1 cellular context compared by ENCODE assay signal in the genomic region with DNA sequence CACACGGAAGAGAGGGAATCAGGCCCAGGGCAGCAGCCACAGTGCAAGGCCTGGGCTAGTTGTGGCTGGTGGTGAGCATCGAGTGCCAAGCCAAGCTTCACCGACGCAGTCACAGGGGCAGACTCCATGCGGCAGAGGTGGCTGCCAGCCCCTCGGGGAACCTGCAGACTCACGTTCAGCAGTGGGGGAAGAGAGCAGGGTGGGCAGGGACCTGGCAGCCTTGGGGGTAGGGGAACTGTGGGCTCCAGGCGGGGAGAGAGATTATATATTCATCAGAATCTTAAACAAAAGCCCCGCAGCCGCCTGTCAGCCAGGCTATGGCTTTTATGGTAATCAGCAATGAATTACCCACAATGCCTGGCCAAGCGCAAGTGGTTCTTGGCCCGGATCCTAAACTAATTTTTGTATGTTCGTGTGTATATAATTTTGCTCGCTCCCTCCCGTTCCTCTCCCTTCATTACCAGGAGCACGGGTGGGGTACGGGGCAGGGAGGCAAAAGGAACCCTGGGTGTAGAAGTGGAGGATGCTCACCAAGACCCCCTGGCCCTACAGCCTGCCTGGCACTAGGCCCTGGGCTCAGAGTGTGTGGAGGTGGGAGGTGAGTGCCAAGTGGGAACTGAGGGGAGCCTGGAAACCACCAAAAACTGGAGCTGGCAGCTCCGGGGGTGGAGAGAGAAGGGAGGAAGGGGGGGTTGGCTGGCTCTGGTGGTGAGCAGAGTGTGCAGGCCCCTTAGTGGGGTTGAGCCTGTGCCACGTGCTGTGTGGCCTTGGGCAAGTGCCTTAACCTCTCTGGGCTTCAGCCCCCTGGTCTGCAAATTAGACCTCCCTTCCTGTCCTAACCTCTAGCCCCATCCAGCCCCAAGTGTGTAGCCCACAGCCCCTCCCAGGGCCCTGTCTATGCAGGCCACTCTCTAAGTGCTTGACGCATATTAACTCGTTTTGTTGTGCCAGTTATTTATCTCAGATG.
TF ChIP-seq lines count a peak whose summit lies in the region.

No MANE protein-coding gene starts in this region.

TF ChIP-seq in K562, 482 proteins besides CTCF, POLR2A, EP300 and RAD21 (continued from another document and continues in another):
- TF ChIP-seq, protein P1, sequence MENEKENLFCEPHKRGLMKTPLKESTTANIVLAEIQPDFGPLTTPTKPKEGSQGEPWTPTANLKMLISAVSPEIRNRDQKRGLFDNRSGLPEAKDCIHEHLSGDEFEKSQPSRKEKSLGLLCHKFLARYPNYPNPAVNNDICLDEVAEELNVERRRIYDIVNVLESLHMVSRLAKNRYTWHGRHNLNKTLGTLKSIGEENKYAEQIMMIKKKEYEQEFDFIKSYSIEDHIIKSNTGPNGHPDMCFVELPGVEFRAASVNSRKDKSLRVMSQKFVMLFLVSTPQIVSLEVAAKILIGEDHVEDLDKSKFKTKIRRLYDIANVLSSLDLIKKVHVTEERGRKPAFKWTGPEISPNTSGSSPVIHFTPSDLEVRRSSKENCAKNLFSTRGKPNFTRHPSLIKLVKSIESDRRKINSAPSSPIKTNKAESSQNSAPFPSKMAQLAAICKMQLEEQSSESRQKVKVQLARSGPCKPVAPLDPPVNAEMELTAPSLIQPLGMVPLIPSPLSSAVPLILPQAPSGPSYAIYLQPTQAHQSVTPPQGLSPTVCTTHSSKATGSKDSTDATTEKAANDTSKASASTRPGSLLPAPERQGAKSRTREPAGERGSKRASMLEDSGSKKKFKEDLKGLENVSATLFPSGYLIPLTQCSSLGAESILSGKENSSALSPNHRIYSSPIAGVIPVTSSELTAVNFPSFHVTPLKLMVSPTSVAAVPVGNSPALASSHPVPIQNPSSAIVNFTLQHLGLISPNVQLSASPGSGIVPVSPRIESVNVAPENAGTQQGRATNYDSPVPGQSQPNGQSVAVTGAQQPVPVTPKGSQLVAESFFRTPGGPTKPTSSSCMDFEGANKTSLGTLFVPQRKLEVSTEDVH (IDR thresholded peaks at IDR 0.05; ENCODE audit: low read depth, partially characterized antibody), result no peak
- TF ChIP-seq ZKSCAN3 (CRISPR knock-in tag; IDR thresholded peaks at IDR 0.05) (no peak), STAT5A (IDR thresholded peaks at IDR 0.05; ENCODE audit: borderline replicate concordance, low read length) (0 out of 2 replicates have a peak, but pooled peaks have one; percentile 20), PML (IDR thresholded peaks at IDR 0.05; ENCODE audit: low read length) (peak; percentile 99), ZNF41 (CRISPR knock-in tag; conservative IDR thresholded peaks at IDR 0.05) (no peak), TAF1 (IDR thresholded peaks at IDR 0.05; ENCODE audit: control insufficient read depth, extremely low read depth, insufficient read depth, low read length, severe bottlenecking) (no peak), ZNF212 (CRISPR knock-in tag; IDR thresholded peaks at IDR 0.05) (no peak), MTF1 (CRISPR knock-in tag; IDR thresholded peaks at IDR 0.05; ENCODE audit: borderline replicate concordance) (no peak), PHTF2 (CRISPR knock-in tag; IDR thresholded peaks at IDR 0.05) (no peak), SMAD1 (IDR thresholded peaks at IDR 0.05; ENCODE audit: low read depth, low read length, partially characterized antibody) (peak; percentile 72), NRF1 (conservative IDR thresholded peaks at IDR 0.05 in 1 of 2, IDR thresholded peaks at IDR 0.05 in 1 of 2) (no peak), NR2C2 (CRISPR knock-in tag; IDR thresholded peaks at IDR 0.05) (no peak), NR2C2 (tag; IDR thresholded peaks at IDR 0.05) (no peak)
- TF ChIP-seq, protein P2, sequence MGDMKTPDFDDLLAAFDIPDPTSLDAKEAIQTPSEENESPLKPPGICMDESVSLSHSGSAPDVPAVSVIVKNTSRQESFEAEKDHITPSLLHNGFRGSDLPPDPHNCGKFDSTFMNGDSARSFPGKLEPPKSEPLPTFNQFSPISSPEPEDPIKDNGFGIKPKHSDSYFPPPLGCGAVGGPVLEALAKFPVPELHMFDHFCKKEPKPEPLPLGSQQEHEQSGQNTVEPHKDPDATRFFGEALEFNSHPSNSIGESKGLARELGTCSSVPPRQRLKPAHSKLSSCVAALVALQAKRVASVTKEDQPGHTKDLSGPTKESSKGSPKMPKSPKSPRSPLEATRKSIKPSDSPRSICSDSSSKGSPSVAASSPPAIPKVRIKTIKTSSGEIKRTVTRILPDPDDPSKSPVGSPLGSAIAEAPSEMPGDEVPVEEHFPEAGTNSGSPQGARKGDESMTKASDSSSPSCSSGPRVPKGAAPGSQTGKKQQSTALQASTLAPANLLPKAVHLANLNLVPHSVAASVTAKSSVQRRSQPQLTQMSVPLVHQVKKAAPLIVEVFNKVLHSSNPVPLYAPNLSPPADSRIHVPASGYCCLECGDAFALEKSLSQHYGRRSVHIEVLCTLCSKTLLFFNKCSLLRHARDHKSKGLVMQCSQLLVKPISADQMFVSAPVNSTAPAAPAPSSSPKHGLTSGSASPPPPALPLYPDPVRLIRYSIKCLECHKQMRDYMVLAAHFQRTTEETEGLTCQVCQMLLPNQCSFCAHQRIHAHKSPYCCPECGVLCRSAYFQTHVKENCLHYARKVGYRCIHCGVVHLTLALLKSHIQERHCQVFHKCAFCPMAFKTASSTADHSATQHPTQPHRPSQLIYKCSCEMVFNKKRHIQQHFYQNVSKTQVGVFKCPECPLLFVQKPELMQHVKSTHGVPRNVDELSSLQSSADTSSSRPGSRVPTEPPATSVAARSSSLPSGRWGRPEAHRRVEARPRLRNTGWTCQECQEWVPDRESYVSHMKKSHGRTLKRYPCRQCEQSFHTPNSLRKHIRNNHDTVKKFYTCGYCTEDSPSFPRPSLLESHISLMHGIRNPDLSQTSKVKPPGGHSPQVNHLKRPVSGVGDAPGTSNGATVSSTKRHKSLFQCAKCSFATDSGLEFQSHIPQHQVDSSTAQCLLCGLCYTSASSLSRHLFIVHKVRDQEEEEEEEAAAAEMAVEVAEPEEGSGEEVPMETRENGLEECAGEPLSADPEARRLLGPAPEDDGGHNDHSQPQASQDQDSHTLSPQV (IDR thresholded peaks at IDR 0.05), result no peak
- TF ChIP-seq, protein P3, sequence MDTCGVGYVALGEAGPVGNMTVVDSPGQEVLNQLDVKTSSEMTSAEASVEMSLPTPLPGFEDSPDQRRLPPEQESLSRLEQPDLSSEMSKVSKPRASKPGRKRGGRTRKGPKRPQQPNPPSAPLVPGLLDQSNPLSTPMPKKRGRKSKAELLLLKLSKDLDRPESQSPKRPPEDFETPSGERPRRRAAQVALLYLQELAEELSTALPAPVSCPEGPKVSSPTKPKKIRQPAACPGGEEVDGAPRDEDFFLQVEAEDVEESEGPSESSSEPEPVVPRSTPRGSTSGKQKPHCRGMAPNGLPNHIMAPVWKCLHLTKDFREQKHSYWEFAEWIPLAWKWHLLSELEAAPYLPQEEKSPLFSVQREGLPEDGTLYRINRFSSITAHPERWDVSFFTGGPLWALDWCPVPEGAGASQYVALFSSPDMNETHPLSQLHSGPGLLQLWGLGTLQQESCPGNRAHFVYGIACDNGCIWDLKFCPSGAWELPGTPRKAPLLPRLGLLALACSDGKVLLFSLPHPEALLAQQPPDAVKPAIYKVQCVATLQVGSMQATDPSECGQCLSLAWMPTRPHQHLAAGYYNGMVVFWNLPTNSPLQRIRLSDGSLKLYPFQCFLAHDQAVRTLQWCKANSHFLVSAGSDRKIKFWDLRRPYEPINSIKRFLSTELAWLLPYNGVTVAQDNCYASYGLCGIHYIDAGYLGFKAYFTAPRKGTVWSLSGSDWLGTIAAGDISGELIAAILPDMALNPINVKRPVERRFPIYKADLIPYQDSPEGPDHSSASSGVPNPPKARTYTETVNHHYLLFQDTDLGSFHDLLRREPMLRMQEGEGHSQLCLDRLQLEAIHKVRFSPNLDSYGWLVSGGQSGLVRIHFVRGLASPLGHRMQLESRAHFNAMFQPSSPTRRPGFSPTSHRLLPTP (IDR thresholded peaks at IDR 0.05; ENCODE audit: borderline replicate concordance, extremely low read depth, insufficient read length), result no peak
- TF ChIP-seq, protein P4, sequence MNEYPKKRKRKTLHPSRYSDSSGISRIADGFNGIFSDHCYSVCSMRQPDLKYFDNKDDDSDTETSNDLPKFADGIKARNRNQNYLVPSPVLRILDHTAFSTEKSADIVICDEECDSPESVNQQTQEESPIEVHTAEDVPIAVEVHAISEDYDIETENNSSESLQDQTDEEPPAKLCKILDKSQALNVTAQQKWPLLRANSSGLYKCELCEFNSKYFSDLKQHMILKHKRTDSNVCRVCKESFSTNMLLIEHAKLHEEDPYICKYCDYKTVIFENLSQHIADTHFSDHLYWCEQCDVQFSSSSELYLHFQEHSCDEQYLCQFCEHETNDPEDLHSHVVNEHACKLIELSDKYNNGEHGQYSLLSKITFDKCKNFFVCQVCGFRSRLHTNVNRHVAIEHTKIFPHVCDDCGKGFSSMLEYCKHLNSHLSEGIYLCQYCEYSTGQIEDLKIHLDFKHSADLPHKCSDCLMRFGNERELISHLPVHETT (CRISPR knock-in tag; conservative IDR thresholded peaks at IDR 0.05 in 1 of 2, IDR thresholded peaks at IDR 0.05 in 1 of 2), result no peak
- TF ChIP-seq, protein P5, sequence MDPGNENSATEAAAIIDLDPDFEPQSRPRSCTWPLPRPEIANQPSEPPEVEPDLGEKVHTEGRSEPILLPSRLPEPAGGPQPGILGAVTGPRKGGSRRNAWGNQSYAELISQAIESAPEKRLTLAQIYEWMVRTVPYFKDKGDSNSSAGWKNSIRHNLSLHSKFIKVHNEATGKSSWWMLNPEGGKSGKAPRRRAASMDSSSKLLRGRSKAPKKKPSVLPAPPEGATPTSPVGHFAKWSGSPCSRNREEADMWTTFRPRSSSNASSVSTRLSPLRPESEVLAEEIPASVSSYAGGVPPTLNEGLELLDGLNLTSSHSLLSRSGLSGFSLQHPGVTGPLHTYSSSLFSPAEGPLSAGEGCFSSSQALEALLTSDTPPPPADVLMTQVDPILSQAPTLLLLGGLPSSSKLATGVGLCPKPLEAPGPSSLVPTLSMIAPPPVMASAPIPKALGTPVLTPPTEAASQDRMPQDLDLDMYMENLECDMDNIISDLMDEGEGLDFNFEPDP (CRISPR knock-in tag; IDR thresholded peaks at IDR 0.05), result peak; percentile 88; the same call in 1 of the 2 replicates
- TF ChIP-seq, protein P6, sequence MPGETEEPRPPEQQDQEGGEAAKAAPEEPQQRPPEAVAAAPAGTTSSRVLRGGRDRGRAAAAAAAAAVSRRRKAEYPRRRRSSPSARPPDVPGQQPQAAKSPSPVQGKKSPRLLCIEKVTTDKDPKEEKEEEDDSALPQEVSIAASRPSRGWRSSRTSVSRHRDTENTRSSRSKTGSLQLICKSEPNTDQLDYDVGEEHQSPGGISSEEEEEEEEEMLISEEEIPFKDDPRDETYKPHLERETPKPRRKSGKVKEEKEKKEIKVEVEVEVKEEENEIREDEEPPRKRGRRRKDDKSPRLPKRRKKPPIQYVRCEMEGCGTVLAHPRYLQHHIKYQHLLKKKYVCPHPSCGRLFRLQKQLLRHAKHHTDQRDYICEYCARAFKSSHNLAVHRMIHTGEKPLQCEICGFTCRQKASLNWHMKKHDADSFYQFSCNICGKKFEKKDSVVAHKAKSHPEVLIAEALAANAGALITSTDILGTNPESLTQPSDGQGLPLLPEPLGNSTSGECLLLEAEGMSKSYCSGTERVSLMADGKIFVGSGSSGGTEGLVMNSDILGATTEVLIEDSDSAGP (CRISPR knock-in tag; IDR thresholded peaks at IDR 0.05), result no peak
- TF ChIP-seq, protein P7, sequence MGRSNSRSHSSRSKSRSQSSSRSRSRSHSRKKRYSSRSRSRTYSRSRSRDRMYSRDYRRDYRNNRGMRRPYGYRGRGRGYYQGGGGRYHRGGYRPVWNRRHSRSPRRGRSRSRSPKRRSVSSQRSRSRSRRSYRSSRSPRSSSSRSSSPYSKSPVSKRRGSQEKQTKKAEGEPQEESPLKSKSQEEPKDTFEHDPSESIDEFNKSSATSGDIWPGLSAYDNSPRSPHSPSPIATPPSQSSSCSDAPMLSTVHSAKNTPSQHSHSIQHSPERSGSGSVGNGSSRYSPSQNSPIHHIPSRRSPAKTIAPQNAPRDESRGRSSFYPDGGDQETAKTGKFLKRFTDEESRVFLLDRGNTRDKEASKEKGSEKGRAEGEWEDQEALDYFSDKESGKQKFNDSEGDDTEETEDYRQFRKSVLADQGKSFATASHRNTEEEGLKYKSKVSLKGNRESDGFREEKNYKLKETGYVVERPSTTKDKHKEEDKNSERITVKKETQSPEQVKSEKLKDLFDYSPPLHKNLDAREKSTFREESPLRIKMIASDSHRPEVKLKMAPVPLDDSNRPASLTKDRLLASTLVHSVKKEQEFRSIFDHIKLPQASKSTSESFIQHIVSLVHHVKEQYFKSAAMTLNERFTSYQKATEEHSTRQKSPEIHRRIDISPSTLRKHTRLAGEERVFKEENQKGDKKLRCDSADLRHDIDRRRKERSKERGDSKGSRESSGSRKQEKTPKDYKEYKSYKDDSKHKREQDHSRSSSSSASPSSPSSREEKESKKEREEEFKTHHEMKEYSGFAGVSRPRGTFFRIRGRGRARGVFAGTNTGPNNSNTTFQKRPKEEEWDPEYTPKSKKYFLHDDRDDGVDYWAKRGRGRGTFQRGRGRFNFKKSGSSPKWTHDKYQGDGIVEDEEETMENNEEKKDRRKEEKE (IDR thresholded peaks at IDR 0.05; ENCODE audit: borderline replicate concordance in 1 of 2, control insufficient read depth in 1 of 2, low read depth in 2 of 2, low read length in 1 of 2), result peak in 1 of 2 experiments; percentile 98; a peak in 2 of 4 replicates
